14 cellular contexts compared by ENCODE assay signal in the genomic region with DNA sequence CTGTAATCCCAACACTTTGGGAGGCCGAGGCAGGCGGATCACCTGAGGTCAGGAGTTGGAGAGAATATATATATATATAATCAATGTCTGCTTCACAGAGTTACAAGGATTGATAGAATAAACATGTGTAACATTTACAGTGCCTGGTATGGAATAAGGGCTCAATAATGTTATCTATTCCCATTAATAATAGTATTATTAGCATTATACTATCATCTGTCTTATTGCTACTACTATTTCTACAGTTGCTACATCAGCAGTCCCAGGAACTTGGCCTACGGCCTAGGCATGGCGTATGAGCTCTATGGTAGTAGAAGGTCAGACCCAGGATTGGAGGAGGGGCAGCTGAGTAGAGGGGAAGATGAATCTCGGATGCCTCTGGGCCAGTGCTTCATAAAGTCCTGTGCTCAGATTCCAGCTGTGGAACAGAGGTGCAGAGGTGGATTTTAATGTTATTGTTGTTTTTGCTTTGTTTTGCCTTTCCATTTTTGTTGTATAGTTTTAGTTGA.
A peak's percentile ranks its signal among the peaks of the same experiment; 100 is the strongest.
DNase-seq lines count a peak whose midpoint lies in the region; ATAC-seq and TF ChIP-seq lines count a peak whose summit lies in the region.
"Had no signal": no experiment of that assay in that cellular context is flagged by ENCODE, and none has a peak within 500 bp of the region (broad histone marks: within the 10 kb centered on the region; RNA-seq: fewer than 3 reads in every experiment).

No MANE protein-coding gene starts in this region.

- intact Hi-C loops in Right ventricle myocardium superior (cut with DNase I) (no loop called here), Right ventricle myocardium inferior (cut with DNase I) (loop anchor here (10.0 kb wide), 1 partner anchor 141 kb away; a partner anchor contains a TSS), heart left ventricle (cut with DNase I) (loop anchor here in 5 of 10 donors (5.0 to 10.0 kb wide), 7 partner anchors 46 to 249 kb away; a partner anchor contains a TSS), upper lobe of right lung (cut with DNase I) (loop anchor here (5.0 kb wide), 1 partner anchor 46 kb away; no protein-coding TSS in a partner anchor)

- H3K27ac ChIP-seq in heart left ventricle (peak overlapping the region in 11 of 12 donors; percentile 52 to 85 (median 72)), muscle layer of duodenum (ENCODE audit: low read length) (peak overlapping the region; percentile 50), upper lobe of right lung (peak overlapping the region; percentile 73)

- no peak for TF ChIP-seq CTCF in heart left ventricle (IDR thresholded peaks at IDR 0.05)
- TF ChIP-seq CTCF in upper lobe of right lung (IDR thresholded peaks at IDR 0.05), result no peak

- no peak for TF ChIP-seq POLR2A in heart left ventricle (IDR thresholded peaks at IDR 0.05)

- no peaks in the 10 kb centered on the region for H3K36me3 ChIP-seq in heart left ventricle
- no peaks in the 10 kb centered on the region for H3K36me3 ChIP-seq in muscle layer of duodenum (ENCODE audit: control insufficient read depth in 1 of 2, insufficient read depth in 2 of 2, low read length in 2 of 2)
- no peaks in the 10 kb centered on the region for H3K36me3 ChIP-seq in upper lobe of right lung

- WGBS in heart left ventricle, 4 donors, result 73 to 86% (median 76%) methylated on average over 5 of the region's 5 CpGs

- no peak for ATAC-seq in Right ventricle myocardium superior (ENCODE audit: poor library complexity)
- ATAC-seq in Right ventricle myocardium inferior, result no peak
- ATAC-seq in heart left ventricle, result peak in 3 of 4 donors; percentile 32 to 59 (median 50)
- ATAC-seq in upper lobe of right lung, result no peak
- no peak for ATAC-seq in HG03139 (IDR thresholded peaks at IDR 0.05; ENCODE audit: unreplicated experiment)
- ATAC-seq: A549; activated CD8-positive, alpha-beta memory T cell treated with anti-CD3 and anti-CD28 coated beads, Interleukin-2, amount 10 ng/mL, durations not matched to agents 7 days and 5 days had no signal

- DNase-seq in Right ventricle myocardium superior (peak; percentile 68), Right ventricle myocardium inferior (ENCODE audit: missing footprints) (no peak), heart left ventricle (peak in 4 of 5 donors; percentile 56 to 75 (median 66)), upper lobe of right lung (no peak), Kasumi-1 (lab: John Stamatoyannopoulos, UW) (no peak), DMS 273 (lab: John Stamatoyannopoulos, UW; ENCODE audit: unreplicated experiment) (no peak)
- DNase-seq: activated B cell treated with CpG ODN at 0.5 μM for 24 hours; activated CD8-positive, alpha-beta memory T cell treated with anti-CD3 and anti-CD28 coated beads, Interleukin-2, amount 10 ng/mL, durations not matched to agents 7 days and 5 days; activated naive CD4-positive, alpha-beta T cell; CD4-positive, alpha-beta T cell; GOT3 had no signal

- H3K9me3 ChIP-seq in heart left ventricle, result no peaks in the 10 kb centered on the region
- no peaks in the 10 kb centered on the region for H3K9me3 ChIP-seq in muscle layer of duodenum (ENCODE audit: control insufficient read depth in 1 of 2, low read length in 2 of 2)
- no peaks in the 10 kb centered on the region for H3K9me3 ChIP-seq in upper lobe of right lung
- H3K9me3 ChIP-seq: A549 had no signal

- H3K27me3 ChIP-seq in heart left ventricle, result no peaks in the 10 kb centered on the region
- no peaks in the 10 kb centered on the region for H3K27me3 ChIP-seq in muscle layer of duodenum (ENCODE audit: low read depth, low read length)
- H3K27me3 ChIP-seq in upper lobe of right lung, result no peaks in the 10 kb centered on the region

- H3K4me3 ChIP-seq in heart left ventricle, result no peak overlapping the region
- H3K4me3 ChIP-seq in muscle layer of duodenum (ENCODE audit: low read depth in 1 of 2, low read length in 2 of 2), result no peak overlapping the region
- H3K4me3 ChIP-seq in upper lobe of right lung, result no peak overlapping the region
- H3K4me3 ChIP-seq: A549 had no signal

- peaks cover 0 to 49% (median 27%) of the 10 kb centered on the region in 12 donors for H3K4me1 ChIP-seq in heart left ventricle
- H3K4me1 ChIP-seq in muscle layer of duodenum (ENCODE audit: control insufficient read depth in 1 of 2, insufficient read depth in 2 of 2, low read length in 2 of 2), result peaks cover 21 to 30% of the 10 kb centered on the region in 2 donors
- H3K4me1 ChIP-seq in upper lobe of right lung, result peaks cover 55% of the 10 kb centered on the region

Comparison
In these comparisons a context has a peak if more than half of its experiments do, and no peak if none do; other contexts are left out.
1. ATAC-seq: peak in heart left ventricle (3 of 4); none in Right ventricle myocardium superior (single experiment), Right ventricle myocardium inferior (single experiment), upper lobe of right lung (single experiment) and HG03139 (single experiment).
2. DNase-seq: peak in Right ventricle myocardium superior (single experiment) and heart left ventricle (4 of 5); none in Right ventricle myocardium inferior (single experiment), upper lobe of right lung (single experiment), Kasumi-1 (0 of 2) and DMS 273 (single experiment).
3. Peak in every context shown above with its lines, with median percentiles within 50 percentile points of each other: H3K27ac ChIP-seq.